18 cellular contexts compared by ENCODE assay signal in genomic region chr15:71333839-71334238, GRCh38.
DNase-seq lines count a peak whose midpoint lies in the region; ATAC-seq and TF ChIP-seq lines count a peak whose summit lies in the region.
"Had no signal": no experiment of that assay in that cellular context is flagged by ENCODE, and none has a peak within 500 bp of the region (broad histone marks: within the 10 kb centered on the region; RNA-seq: fewer than 3 reads in every experiment).

No MANE protein-coding gene starts in this region.

- intact Hi-C loops in left ventricle myocardium inferior (cut with micrococcal nuclease): no loop called here
- intact Hi-C loops in Right ventricle myocardium superior (cut with DNase I): loop anchor here (10.0 kb wide), 1 partner anchor 219 kb away; the partner anchor contains the start of gene THSD4

- no peaks in the 10 kb centered on the region for H3K36me3 ChIP-seq in left ventricle myocardium inferior
- H3K36me3 ChIP-seq: neural progenitor cell, upper lobe of right lung had no signal

- H3K27ac ChIP-seq in left ventricle myocardium inferior (replicated peaks): peak overlapping the region; percentile 76
- H3K27ac ChIP-seq: neural progenitor cell, upper lobe of right lung had no signal

- no peak overlapping the region for H3K4me3 Mint-ChIP-seq in activated CD4-positive, alpha-beta memory T cell treated with anti-CD3 and anti-CD28 coated beads, Interleukin-2, amount 10 ng/mL, durations not matched to agents 7 days and 5 days
- H3K4me3 Mint-ChIP-seq in endothelial cell (ENCODE audit: unreplicated experiment): no peak overlapping the region
- H3K4me3 Mint-ChIP-seq: activated naive CD4-positive, alpha-beta T cell treated with anti-CD3 and anti-CD28 coated beads for 36 hours; neural progenitor cell had no signal

- H3K27me3 ChIP-seq in left ventricle myocardium inferior (ENCODE audit: low read depth): no peaks in the 10 kb centered on the region
- H3K27me3 ChIP-seq: neural progenitor cell, upper lobe of right lung had no signal

- H3K9me3 ChIP-seq in left ventricle myocardium inferior (replicated peaks): no peaks in the 10 kb centered on the region
- H3K9me3 ChIP-seq: upper lobe of right lung had no signal

- H3K4me1 ChIP-seq in left ventricle myocardium inferior: peaks cover 65% of the 10 kb centered on the region

- no peaks in the 10 kb centered on the region for H3K9me3 Mint-ChIP-seq in activated CD4-positive, alpha-beta memory T cell treated with anti-CD3 and anti-CD28 coated beads, Interleukin-2, amount 10 ng/mL, durations not matched to agents 7 days and 5 days
- H3K9me3 Mint-ChIP-seq in endothelial cell (ENCODE audit: unreplicated experiment): no peaks in the 10 kb centered on the region
- H3K9me3 Mint-ChIP-seq: activated naive CD4-positive, alpha-beta T cell treated with anti-CD3 and anti-CD28 coated beads for 36 hours; neural progenitor cell had no signal

- ATAC-seq in Right ventricle myocardium superior (ENCODE audit: poor library complexity) (no peak), esophagus mucosa (no peak), HG02798 (IDR thresholded peaks at IDR 0.05; ENCODE audit: poor library complexity, unreplicated experiment) (no peak)
- ATAC-seq: left lobe of liver, upper lobe of right lung had no signal

- CTCF ChIA-PET in activated CD4-positive, alpha-beta memory T cell treated with anti-CD3 and anti-CD28 coated beads, Interleukin-2, amount 10 ng/mL, durations not matched to agents 7 days and 5 days (lab: Charles Lee): no interaction called here

- no peak for DNase-seq in left ventricle myocardium inferior
- no peak for DNase-seq in Right ventricle myocardium superior
- no peak for DNase-seq in activated CD4-positive, alpha-beta memory T cell treated with anti-CD3 and anti-CD28 coated beads, Interleukin-2, amount 10 ng/mL, durations not matched to agents 7 days and 5 days
- peak; percentile 89 for DNase-seq in fibroblast of villous mesenchyme (ENCODE audit: low read depth)
- DNase-seq in superior temporal gyrus (ENCODE audit: extremely low spot score): no peak
- DNase-seq in endothelial cell (ENCODE audit: low spot score): no peak
- DNase-seq: activated CD4-positive, alpha-beta T cell treated with anti-CD3 and anti-CD28 coated beads, Interleukin-2, amount 50 U/mL, for 48 hours; activated naive CD4-positive, alpha-beta T cell treated with anti-CD3 and anti-CD28 coated beads for 36 hours; AML-193; cortex of kidney; DMS153; glutamatergic neuron; NCI-H2171 treated with DMSO at 0.1 percent for 48 hours; upper lobe of right lung had no signal

- no peaks in the 10 kb centered on the region for H3K36me3 Mint-ChIP-seq in activated CD4-positive, alpha-beta memory T cell treated with anti-CD3 and anti-CD28 coated beads, Interleukin-2, amount 10 ng/mL, durations not matched to agents 7 days and 5 days (ENCODE audit: low read depth)
- H3K36me3 Mint-ChIP-seq in endothelial cell (ENCODE audit: low read depth, unreplicated experiment): no peaks in the 10 kb centered on the region
- H3K36me3 Mint-ChIP-seq: neural progenitor cell had no signal

- H3K4me1 Mint-ChIP-seq in activated CD4-positive, alpha-beta memory T cell treated with anti-CD3 and anti-CD28 coated beads, Interleukin-2, amount 10 ng/mL, durations not matched to agents 7 days and 5 days: peaks cover 20% of the 10 kb centered on the region
- H3K4me1 Mint-ChIP-seq in endothelial cell (ENCODE audit: unreplicated experiment): no peaks in the 10 kb centered on the region

- no peaks in the 10 kb centered on the region for H3K27me3 Mint-ChIP-seq in activated CD4-positive, alpha-beta memory T cell treated with anti-CD3 and anti-CD28 coated beads, Interleukin-2, amount 10 ng/mL, durations not matched to agents 7 days and 5 days
- no peaks in the 10 kb centered on the region for H3K27me3 Mint-ChIP-seq in endothelial cell (ENCODE audit: unreplicated experiment)

- POLR2A ChIA-PET in activated CD4-positive, alpha-beta memory T cell treated with anti-CD3 and anti-CD28 coated beads, Interleukin-2, amount 10 ng/mL, durations not matched to agents 7 days and 5 days (lab: Charles Lee): no interaction called here

- H3K4me3 ChIP-seq in left ventricle myocardium inferior: no peak overlapping the region
- no peak overlapping the region for H3K4me3 ChIP-seq in fibroblast of villous mesenchyme (ENCODE audit: low read depth, low read length)
- H3K4me3 ChIP-seq: neural progenitor cell, upper lobe of right lung had no signal

- peak overlapping the region; percentile 27 for H3K27ac Mint-ChIP-seq in activated CD4-positive, alpha-beta memory T cell treated with anti-CD3 and anti-CD28 coated beads, Interleukin-2, amount 10 ng/mL, durations not matched to agents 7 days and 5 days
- H3K27ac Mint-ChIP-seq in endothelial cell (ENCODE audit: unreplicated experiment): no peak overlapping the region
- H3K27ac Mint-ChIP-seq: activated naive CD4-positive, alpha-beta T cell treated with anti-CD3 and anti-CD28 coated beads for 36 hours; neural progenitor cell had no signal

- TF ChIP-seq CTCF in left ventricle myocardium inferior (IDR thresholded peaks at IDR 0.05; ENCODE audit: borderline replicate concordance): no peak
- no peak for TF ChIP-seq CTCF in fibroblast of villous mesenchyme (IDR thresholded peaks at IDR 0.05; ENCODE audit: insufficient read depth, low read depth, low read length)
- TF ChIP-seq CTCF in endothelial cell (IDR thresholded peaks at IDR 0.05; ENCODE audit: unreplicated experiment): no peak
